In the genomic region with DNA sequence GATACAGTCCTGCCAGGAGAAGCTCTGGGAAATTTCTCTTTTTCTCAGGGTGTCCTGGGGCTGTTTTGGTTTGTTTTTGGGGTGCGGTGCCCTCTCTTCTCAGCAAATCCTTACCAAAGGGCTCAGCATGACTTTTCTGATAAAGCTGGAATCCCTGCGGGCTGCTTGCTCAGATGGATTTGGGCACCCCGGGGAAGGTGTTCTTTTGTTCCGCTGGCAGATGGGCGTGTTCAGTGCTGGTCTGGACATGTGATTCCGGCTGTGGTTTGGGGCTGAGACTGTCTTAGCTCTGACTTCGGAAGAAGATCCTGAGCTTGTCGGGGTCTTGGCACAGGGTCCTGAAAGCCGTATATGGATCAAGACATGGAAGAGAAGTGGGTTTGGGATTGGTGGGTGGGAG, we compare ENCODE assay signal across 12 cellular contexts.
DNase-seq lines count a peak whose midpoint lies in the region; ATAC-seq and TF ChIP-seq lines count a peak whose summit lies in the region.
"Had no signal": no experiment of that assay in that cellular context is flagged by ENCODE, and none has a peak within 500 bp of the region (broad histone marks: within the 10 kb centered on the region; RNA-seq: fewer than 3 reads in every experiment).

No MANE protein-coding gene starts in this region.

- H3K27me3 ChIP-seq in left lung, result no peaks in the 10 kb centered on the region
- H3K27me3 ChIP-seq: gastrocnemius medialis had no signal

- intact Hi-C loops in activated CD8-positive, alpha-beta T cell treated with anti-CD3 and anti-CD28 coated beads for 36 hours (cut with micrococcal nuclease), result loop anchor here (10.0 kb wide), 1 partner anchor 642 kb away; no protein-coding TSS in a partner anchor
- intact Hi-C loops in left lung (cut with DNase I), result no loop called here

- H3K36me3 ChIP-seq in left lung, result no peaks in the 10 kb centered on the region
- H3K36me3 ChIP-seq: gastrocnemius medialis had no signal

- H3K27ac Mint-ChIP-seq in activated CD8-positive, alpha-beta T cell treated with anti-CD3 and anti-CD28 coated beads, Interleukin-2, amount 10 ng/mL, durations not matched to agents 7 days and 5 days, result no peak overlapping the region
- no peak overlapping the region for H3K27ac Mint-ChIP-seq in activated CD8-positive, alpha-beta T cell treated with anti-CD3 and anti-CD28 coated beads for 36 hours

- H3K9me3 ChIP-seq in left lung, result no peaks in the 10 kb centered on the region
- H3K9me3 ChIP-seq: gastrocnemius medialis, mucosa of descending colon had no signal

- H3K36me3 Mint-ChIP-seq in activated CD8-positive, alpha-beta T cell treated with anti-CD3 and anti-CD28 coated beads, Interleukin-2, amount 10 ng/mL, durations not matched to agents 7 days and 5 days (ENCODE audit: low read depth), result no peaks in the 10 kb centered on the region
- H3K36me3 Mint-ChIP-seq in activated CD8-positive, alpha-beta T cell treated with anti-CD3 and anti-CD28 coated beads for 36 hours (ENCODE audit: low read depth), result no peaks in the 10 kb centered on the region

- peaks cover 8% of the 10 kb centered on the region for H3K4me1 Mint-ChIP-seq in activated CD8-positive, alpha-beta T cell treated with anti-CD3 and anti-CD28 coated beads, Interleukin-2, amount 10 ng/mL, durations not matched to agents 7 days and 5 days (ENCODE audit: low read depth)
- no peaks in the 10 kb centered on the region for H3K4me1 Mint-ChIP-seq in activated CD8-positive, alpha-beta T cell treated with anti-CD3 and anti-CD28 coated beads for 36 hours (ENCODE audit: low read depth)

- peak; percentile 26 for DNase-seq in activated CD8-positive, alpha-beta T cell treated with anti-CD3 and anti-CD28 coated beads, Interleukin-2, amount 10 ng/mL, durations not matched to agents 7 days and 5 days
- no peak for DNase-seq in activated CD8-positive, alpha-beta T cell treated with anti-CD3 and anti-CD28 coated beads for 36 hours
- DNase-seq in astrocyte of the spinal cord (ENCODE audit: low read depth, low spot score) (no peak), left lung (no peak), ureter (ENCODE audit: low spot score) (peak; percentile 57), activated gamma-delta T cell treated with Interleukin-2 at 50 U/mL for 16 hours (no peak)
- DNase-seq: gastrocnemius medialis; mucosa of descending colon; stimulated activated naive CD8-positive, alpha-beta T cell treated with anti-CD3 and anti-CD28 coated beads, Interleukin-15, amount 100 ng/mL, for 72 hours; T1000 had no signal

- H3K9me3 Mint-ChIP-seq in activated CD8-positive, alpha-beta T cell treated with anti-CD3 and anti-CD28 coated beads, Interleukin-2, amount 10 ng/mL, durations not matched to agents 7 days and 5 days (ENCODE audit: insufficient read depth), result no peaks in the 10 kb centered on the region
- no peaks in the 10 kb centered on the region for H3K9me3 Mint-ChIP-seq in activated CD8-positive, alpha-beta T cell treated with anti-CD3 and anti-CD28 coated beads for 36 hours
- H3K9me3 Mint-ChIP-seq: stimulated activated naive CD8-positive, alpha-beta T cell treated with anti-CD3 and anti-CD28 coated beads, Interleukin-15, amount 100 ng/mL, for 72 hours had no signal

- H3K27ac ChIP-seq in left lung, result no peak overlapping the region
- H3K27ac ChIP-seq: gastrocnemius medialis had no signal

- POLR2A ChIA-PET in activated CD8-positive, alpha-beta T cell treated with anti-CD3 and anti-CD28 coated beads, Interleukin-2, amount 10 ng/mL, durations not matched to agents 7 days and 5 days (lab: Charles Lee), result no interaction called here
- POLR2A ChIA-PET in activated CD8-positive, alpha-beta T cell treated with anti-CD3 and anti-CD28 coated beads for 36 hours (lab: Charles Lee), result no interaction called here

- peak overlapping the region; percentile 20 for H3K4me3 ChIP-seq in astrocyte of the spinal cord (ENCODE audit: low read depth, low read length)
- no peak overlapping the region for H3K4me3 ChIP-seq in left lung
- H3K4me3 ChIP-seq: gastrocnemius medialis, mucosa of descending colon had no signal

- no peaks in the 10 kb centered on the region for H3K4me1 ChIP-seq in left lung
- H3K4me1 ChIP-seq: gastrocnemius medialis had no signal

- H3K4me3 Mint-ChIP-seq in activated CD8-positive, alpha-beta T cell treated with anti-CD3 and anti-CD28 coated beads, Interleukin-2, amount 10 ng/mL, durations not matched to agents 7 days and 5 days, result no peak overlapping the region
- H3K4me3 Mint-ChIP-seq in activated CD8-positive, alpha-beta T cell treated with anti-CD3 and anti-CD28 coated beads for 36 hours, result no peak overlapping the region
- H3K4me3 Mint-ChIP-seq: stimulated activated naive CD8-positive, alpha-beta T cell treated with anti-CD3 and anti-CD28 coated beads, Interleukin-15, amount 100 ng/mL, for 72 hours had no signal

- H3K27me3 Mint-ChIP-seq in activated CD8-positive, alpha-beta T cell treated with anti-CD3 and anti-CD28 coated beads, Interleukin-2, amount 10 ng/mL, durations not matched to agents 7 days and 5 days (ENCODE audit: low read depth), result peaks cover 12% of the 10 kb centered on the region
- H3K27me3 Mint-ChIP-seq in activated CD8-positive, alpha-beta T cell treated with anti-CD3 and anti-CD28 coated beads for 36 hours, result peaks cover 2% of the 10 kb centered on the region

- ATAC-seq in activated CD8-positive, alpha-beta T cell treated with anti-CD3 and anti-CD28 coated beads, Interleukin-2, amount 10 ng/mL, durations not matched to agents 7 days and 5 days, result no peak
- no peak for ATAC-seq in activated CD8-positive, alpha-beta T cell treated with anti-CD3 and anti-CD28 coated beads for 36 hours
- peak; percentile 54 for ATAC-seq in left lung
- ATAC-seq in GM21381 (IDR thresholded peaks at IDR 0.05; ENCODE audit: unreplicated experiment), result no peak
- no peak for ATAC-seq in GM19035 (IDR thresholded peaks at IDR 0.05; ENCODE audit: unreplicated experiment)
- ATAC-seq: gastrocnemius medialis had no signal

- CTCF ChIA-PET in activated CD8-positive, alpha-beta T cell treated with anti-CD3 and anti-CD28 coated beads, Interleukin-2, amount 10 ng/mL, durations not matched to agents 7 days and 5 days (lab: Charles Lee), result no interaction called here
- CTCF ChIA-PET in activated CD8-positive, alpha-beta T cell treated with anti-CD3 and anti-CD28 coated beads for 36 hours (lab: Charles Lee), result interaction anchor here (0.8 to 1.2 kb wide), 3 partner anchors 380 to 398 kb away, joined by 3 to 4 read pairs (median 3); no protein-coding TSS in a partner anchor

- in situ Hi-C loops in astrocyte of the spinal cord (cut with HindIII; ENCODE audit: low sequenced_read_pairs), result no loop called here

- no peak for TF ChIP-seq CTCF in activated CD8-positive, alpha-beta T cell treated with anti-CD3 and anti-CD28 coated beads for 36 hours (IDR thresholded peaks at IDR 0.05)
- TF ChIP-seq CTCF in astrocyte of the spinal cord (IDR thresholded peaks at IDR 0.05; ENCODE audit: low read depth, low read length), result no peak
- no peak for TF ChIP-seq CTCF in left lung (IDR thresholded peaks at IDR 0.05)

Comparison
In these comparisons a context has a peak if more than half of its experiments do, and no peak if none do; other contexts are left out.
1. DNase-seq: peak in activated CD8-positive, alpha-beta T cell treated with anti-CD3 and anti-CD28 coated beads, Interleukin-2, amount 10 ng/mL, durations not matched to agents 7 days and 5 days (single experiment) and ureter (single experiment); none in activated CD8-positive, alpha-beta T cell treated with anti-CD3 and anti-CD28 coated beads for 36 hours (single experiment), astrocyte of the spinal cord (single experiment), left lung (0 of 2) and activated gamma-delta T cell treated with Interleukin-2 at 50 U/mL for 16 hours (single experiment).